In genomic region chr3:157201648-157202278, GRCh38 we compare ENCODE assay signal across 8 cellular contexts. TPM values are rescaled to one million over a fixed set of nuclear protein-coding genes. Genes with fewer than 3 reads are reported as not detected.
A peak's percentile ranks its signal among the peaks of the same experiment; 100 is the strongest.
DNase-seq lines count a peak whose midpoint lies in the region; ATAC-seq, FAIRE-seq and TF ChIP-seq lines count a peak whose summit lies in the region.

No MANE protein-coding gene starts in this region.

- peak; percentile 20 for DNase-seq in GM12891 (ENCODE audit: insufficient read length, low spot score)
- DNase-seq in NCI-H2196 treated with DMSO at 0.1 percent for 48 hours (lab: John Stamatoyannopoulos, UW; ENCODE audit: unreplicated experiment) = peak; percentile 31
- no peak for DNase-seq in GM12878 (ENCODE audit: low read depth, low spot score)
- no peak for DNase-seq in upper lobe of left lung
- no peak for DNase-seq in effector memory CD4-positive, alpha-beta T cell

- no peaks in the 10 kb centered on the region for H3K9me3 ChIP-seq in GM12878 (replicated peaks; ENCODE audit: control insufficient read depth, insufficient read depth, low read length)
- H3K9me3 ChIP-seq in upper lobe of left lung = no peaks in the 10 kb centered on the region
- H3K9me3 ChIP-seq in effector memory CD4-positive, alpha-beta T cell (ENCODE audit: control insufficient read depth, low read length) = no peaks in the 10 kb centered on the region

- H3K27ac ChIP-seq in 22Rv1 (no peak overlapping the region), GM12878 (ENCODE audit: control insufficient read depth, insufficient read depth) (no peak overlapping the region), upper lobe of left lung (no peak overlapping the region)
- H3K27ac ChIP-seq in effector memory CD4-positive, alpha-beta T cell (ENCODE audit: insufficient read depth, low read length, poor library complexity, severe bottlenecking) = no peak overlapping the region

- in situ Hi-C loops in GM12878 (cut with MboI) = no loop called here

- no peak overlapping the region for H3K4me2 ChIP-seq in GM12878 (ENCODE audit: control insufficient read depth, insufficient read depth)

- TF ChIP-seq CTCF in 22Rv1 (IDR thresholded peaks at IDR 0.05) (peak; percentile 75), GM12878 (IDR thresholded peaks at IDR 0.05 in 2 of 3, conservative IDR thresholded peaks at IDR 0.05 in 1 of 3; ENCODE audit: control insufficient read depth in 2 of 3, extremely low read depth in 1 of 3, insufficient read depth in 1 of 3, low read depth in 3 of 3, low read length in 3 of 3) (peak; percentile 53 to 63 (median 60); a peak in 5 of 6 replicates), upper lobe of left lung (IDR thresholded peaks at IDR 0.05) (peak in 5 of 6 experiments; percentile 19 to 58 (median 52))

- no peaks in the 10 kb centered on the region for H3K4me1 ChIP-seq in GM12878 (ENCODE audit: control insufficient read depth, insufficient read depth, low read length)
- peaks cover 0 to 3% (median 0%) of the 10 kb centered on the region in 4 donors for H3K4me1 ChIP-seq in upper lobe of left lung
- H3K4me1 ChIP-seq in effector memory CD4-positive, alpha-beta T cell (ENCODE audit: control insufficient read depth, insufficient read depth, low read length, poor library complexity, severe bottlenecking) = no peaks in the 10 kb centered on the region

- TF ChIP-seq RAD21 in GM12878 (IDR thresholded peaks at IDR 0.05; ENCODE audit: insufficient read depth, low read depth, low read length) = peak; percentile 59

- intact Hi-C loops in GM12878 (cut with micrococcal nuclease; ENCODE audit: unreplicated experiment) = loop anchor here (1.0 to 5.0 kb wide), 2 partner anchors 41 to 291 kb away; partner anchors contain the start of gene CCNL1

- H4K20me1 ChIP-seq in GM12878 (ENCODE audit: control insufficient read depth, insufficient read depth) = no peaks in the 10 kb centered on the region

- H3K4me3 ChIP-seq in GM12878 (no peak overlapping the region), upper lobe of left lung (no peak overlapping the region)
- H3K4me3 ChIP-seq in effector memory CD4-positive, alpha-beta T cell (ENCODE audit: insufficient read depth, low read depth, low read length, poor library complexity, severe bottlenecking) = no peak overlapping the region

- H3K27me3 ChIP-seq in GM12878 (replicated peaks in 1 of 2; ENCODE audit: control insufficient read depth in 2 of 2, insufficient read depth in 2 of 2, low read length in 1 of 2) (no peaks in the 10 kb centered on the region), upper lobe of left lung (no peaks in the 10 kb centered on the region)
- H3K27me3 ChIP-seq in effector memory CD4-positive, alpha-beta T cell (replicated peaks; ENCODE audit: control insufficient read depth, insufficient read depth, low read length, poor library complexity, severe bottlenecking) = no peaks in the 10 kb centered on the region

- H3K9ac ChIP-seq in GM12878 (ENCODE audit: control insufficient read depth, insufficient read depth, low read length) = no peak overlapping the region

- H3K79me2 ChIP-seq in GM12878 (ENCODE audit: control insufficient read depth, insufficient read depth, low read length) = no peaks in the 10 kb centered on the region

- CTCF ChIA-PET in GM12878 (lab: Yijun Ruan, JAX) = interaction anchor here (0.6 to 2.3 kb wide), 26 partner anchors 10 to 1056 kb away, joined by 3 to 24 read pairs (median 4); partner anchors contain the start of gene CCNL1

- WGBS in GM12878 (ENCODE audit: insufficient coverage, insufficient replicate concordance, low lambda C conversion rate, missing lambda C conversion rate) = 26% methylated on average over 6 of the region's 6 CpGs
- 52 to 53% methylated on average over 6 of the region's 6 CpGs for WGBS in upper lobe of left lung, 2 donors

- SMC1A ChIA-PET in GM12878 (lab: Charles Lee; ENCODE audit: uncharacterized antibody, unreplicated experiment) = interaction anchor here (0.6 to 2.1 kb wide), 17 partner anchors 13 to 692 kb away, joined by 3 to 12 read pairs (median 3); partner anchors contain the start of gene CCNL1

- TF ChIP-seq POLR2A in GM12891 (IDR thresholded peaks at IDR 0.05; ENCODE audit: low read depth, low read length) = no peak
- no peak for TF ChIP-seq POLR2A in GM12878 (IDR thresholded peaks at IDR 0.05; ENCODE audit: low read depth, low read length)
- TF ChIP-seq POLR2A in upper lobe of left lung (IDR thresholded peaks at IDR 0.05) = no peak

- H3K36me3 ChIP-seq in GM12878 (ENCODE audit: control insufficient read depth in 2 of 2, insufficient read depth in 2 of 2, low read length in 1 of 2) (no peaks in the 10 kb centered on the region), upper lobe of left lung (no peaks in the 10 kb centered on the region)
- H3K36me3 ChIP-seq in effector memory CD4-positive, alpha-beta T cell (ENCODE audit: control insufficient read depth, insufficient read depth, low read length) = no peaks in the 10 kb centered on the region

- BruUV-seq in GM12878 (replicated peaks; lab: Mats Ljungman, UMichigan) = no TSS peak

- H2AFZ ChIP-seq in GM12878 (ENCODE audit: control insufficient read depth, low read depth, low read length) = no peak overlapping the region

- POLR2A ChIA-PET in GM12878 (lab: Charles Lee) = no interaction called here

- RAD21 ChIA-PET in GM12878 (lab: Charles Lee; ENCODE audit: unreplicated experiment) = interaction anchor here (0.6 to 1.2 kb wide), 6 partner anchors 26 to 1106 kb away, joined by 3 to 18 read pairs (median 6); no protein-coding TSS in a partner anchor

- TF ChIP-seq EP300 in GM12878 (IDR thresholded peaks at IDR 0.05; ENCODE audit: borderline replicate concordance in 1 of 2, control insufficient read depth in 1 of 2, low read depth in 2 of 2, low read length in 2 of 2) = no peak
- TF ChIP-seq EP300 in upper lobe of left lung (IDR thresholded peaks at IDR 0.05) = no peak

- ATAC-seq in HG02885 (IDR thresholded peaks at IDR 0.05; ENCODE audit: poor library complexity, unreplicated experiment) (peak; percentile 82), GM12878 (peak; percentile 93), upper lobe of left lung (ENCODE audit: low FRiP score in 2 of 2) (no peak)

- FAIRE-seq in GM12891 (lab: Jason Lieb, UNC) (peak; percentile 74), GM12878 (lab: Jason Lieb, UNC) (peak; percentile 78), islet of Langerhans (lab: Jason Lieb, UNC) (peak; percentile 86)

TF ChIP-seq in GM12891, 5 proteins besides CTCF, POLR2A, EP300 and RAD21:
- TF ChIP-seq PAX5 (IDR thresholded peaks at IDR 0.05; ENCODE audit: insufficient read depth, low read length, severe bottlenecking) = no peak
- no peak for TF ChIP-seq SPI1 (IDR thresholded peaks at IDR 0.05; ENCODE audit: low read depth, low read length)
- no peak for TF ChIP-seq POLR2AphosphoS5 (IDR thresholded peaks at IDR 0.05; ENCODE audit: low read depth, low read length)
- no peak for TF ChIP-seq POU2F2 (IDR thresholded peaks at IDR 0.05; ENCODE audit: low read depth, low read length)
- no peak for TF ChIP-seq TAF1 (IDR thresholded peaks at IDR 0.05; ENCODE audit: low read depth, low read length)
TF ChIP-seq in GM12891: peak in this region for 0.

TF ChIP-seq in GM12878, 131 proteins besides CTCF, POLR2A, EP300 and RAD21 (continues in another document):
- peak; percentile 42 for TF ChIP-seq PKNOX1 (IDR thresholded peaks at IDR 0.05)
- TF ChIP-seq IKZF2 (IDR thresholded peaks at IDR 0.05) = no peak
- no peak for TF ChIP-seq MLLT1 (IDR thresholded peaks at IDR 0.05)
- TF ChIP-seq SREBF2 (IDR thresholded peaks at IDR 0.05; ENCODE audit: low read length) = no peak
- TF ChIP-seq SMC3 (IDR thresholded peaks at IDR 0.05; ENCODE audit: borderline replicate concordance, low read length) = peak; percentile 44; the same call in 1 of the 2 replicates

RNA-seq across cellular contexts. Expression of gene CCNL1, which starts 41.8 kb away (rescaled TPM):
- 114 TPM for polyA plus RNA-seq in GM12891 (2012; ENCODE audit: low read depth, missing spikeins)
- total RNA-seq in GM12878 (2013; cell fraction: nucleolus; rRNA removed) = 786 and 840 TPM in 2 replicates
- total RNA-seq in GM12878 (2014; rRNA removed) (173 and 180 TPM in 2 replicates), GM12878 (2014; rRNA removed; fragmentation: Illumina TruSeq; extraction: Trizol) (125 and 134 TPM in 2 replicates), GM12878 (2021) (105 and 107 TPM in 2 replicates), upper lobe of left lung (100 to 1,000 TPM; 118 to 344 (median 246) TPM)
- polyA plus RNA-seq in GM12878 (2011; ENCODE audit: low read depth) = 92.3 TPM
- polyA plus RNA-seq in GM12878 (2011; rRNA removed) (174 and 236 TPM in 2 replicates), GM12878 (2014; fragmentation: Illumina TruSeq; extraction: Trizol) (119 and 153 TPM in 2 replicates), GM12878 (2014; fragmentation: Nextera tagmentation; extraction: Ambion mirVana) (10 to 100 TPM; 22.2 to 39.8 TPM), GM12878 (2014; rRNA removed) (127 and 135 TPM in 2 replicates), GM12878 (2016; fragmentation: Nextera tagmentation; extraction: Ambion mirVana) (100 to 1,000 TPM in 1 of 2 experiments, 10 to 100 TPM in 1; 85.1 to 111 TPM)
- 54.9 and 72.4 TPM in 2 replicates for polyA plus RNA-seq in GM12878 (2011; cell fraction: cytosol; rRNA removed)
- polyA plus RNA-seq in GM12878 (2011; cell fraction: nucleus; rRNA removed) = 732 and 1,003 TPM in 2 replicates
- 101 and 129 TPM in 2 replicates for polyA plus RNA-seq in GM12878 (2012)
- 159 and 190 TPM in 2 replicates for polyA minus RNA-seq in GM12878 (2011; rRNA and poly(A)+ RNA removed)
- 50.1 and 54.2 TPM in 2 replicates for polyA minus RNA-seq in GM12878 (2011; cell fraction: cytosol; rRNA and poly(A)+ RNA removed)
- 1,045 and 1,316 TPM in 2 replicates for polyA minus RNA-seq in GM12878 (2011; cell fraction: nucleus; rRNA and poly(A)+ RNA removed)

Comparison
In these comparisons a context has a peak if more than half of its experiments do, and no peak if none do; other contexts are left out.
1. DNase-seq: peak in GM12891 (single experiment) and NCI-H2196 treated with DMSO at 0.1 percent for 48 hours (single experiment); none in GM12878 (single experiment), upper lobe of left lung (0 of 2) and effector memory CD4-positive, alpha-beta T cell (0 of 3).
2. ATAC-seq: peak in HG02885 (single experiment) and GM12878 (single experiment); none in upper lobe of left lung (0 of 2).
3. Peak in every context shown above with its lines, with median percentiles within 50 percentile points of each other: CTCF ChIP-seq.